In the genomic region with DNA sequence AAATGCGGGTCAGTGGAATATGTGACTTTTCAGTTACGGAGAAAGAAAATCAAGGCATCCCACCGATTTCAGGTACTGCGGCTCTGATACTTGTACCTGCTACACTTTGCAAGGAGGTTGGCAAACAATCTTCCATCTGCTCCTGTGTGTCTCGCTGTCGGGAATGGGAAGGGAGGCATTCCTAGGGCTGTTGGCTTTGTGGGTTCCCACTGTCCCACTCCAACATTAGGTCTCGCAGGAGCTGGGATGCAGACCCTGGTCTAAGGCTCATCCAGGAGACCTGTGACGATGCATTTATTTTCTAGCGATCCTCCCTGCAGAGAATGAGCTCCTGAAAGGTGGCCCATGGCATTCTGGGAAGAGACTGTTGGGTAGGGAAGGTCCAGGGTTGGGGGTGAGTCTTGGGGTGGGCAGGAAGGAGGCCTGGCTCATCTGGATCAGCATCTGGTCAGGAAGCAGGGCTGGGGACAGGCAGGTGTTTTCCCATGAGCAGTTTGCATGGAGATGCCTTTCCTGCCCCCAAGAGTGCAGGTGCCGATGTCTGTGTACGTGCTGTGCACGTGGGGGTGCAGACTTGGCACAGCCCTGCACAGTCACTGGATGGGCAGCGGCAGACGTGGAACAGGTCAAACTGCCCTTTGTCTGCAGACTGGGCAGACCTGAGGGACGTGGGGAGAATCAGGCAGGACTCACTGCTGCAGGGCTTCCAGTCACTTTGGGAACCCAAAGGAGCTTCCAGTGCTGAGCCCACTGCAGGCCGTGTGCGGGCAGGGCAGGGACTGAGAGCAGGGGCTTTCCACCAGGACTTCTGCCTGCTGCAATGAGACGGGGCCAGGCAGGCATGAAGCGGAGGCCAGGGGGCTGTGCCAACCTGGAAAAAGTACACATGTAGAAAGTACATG, we compare ENCODE assay signal across 14 cellular contexts.
"Had no signal": no experiment of that assay in that cellular context is flagged by ENCODE, and none has a peak within 500 bp of the region (broad histone marks: within the 10 kb centered on the region; RNA-seq: fewer than 3 reads in every experiment).

No MANE protein-coding gene starts in this region.

- H3K9me3 Mint-ChIP-seq: activated CD4-positive, alpha-beta T cell treated with anti-CD3 and anti-CD28 coated beads, Interleukin-2, amount 10 ng/mL, durations not matched to agents 7 days and 5 days; activated T-cell treated with anti-CD3 and anti-CD28 coated beads, Interleukin-2, amount 50 U/mL, for 24 hours; central memory CD8-positive, alpha-beta T cell; effector memory CD8-positive, alpha-beta T cell; stimulated activated memory B cell treated with anti-CD40 and anti-IgM and Interleukin-4, amounts not matched to agents 10 μg/mL and 1 μg/mL and 100 μg/mL, for 72 hours had no signal

- H3K27me3 ChIP-seq: thyroid gland, uterus had no signal

- H3K4me3 Mint-ChIP-seq: activated CD4-positive, alpha-beta T cell treated with anti-CD3 and anti-CD28 coated beads, Interleukin-2, amount 10 ng/mL, durations not matched to agents 7 days and 5 days; activated T-cell treated with anti-CD3 and anti-CD28 coated beads, Interleukin-2, amount 50 U/mL, for 24 hours; central memory CD8-positive, alpha-beta T cell; effector memory CD8-positive, alpha-beta T cell; stimulated activated memory B cell treated with anti-CD40 and anti-IgM and Interleukin-4, amounts not matched to agents 10 μg/mL and 1 μg/mL and 100 μg/mL, for 72 hours had no signal

- H3K27ac ChIP-seq: epithelial cell of prostate, thyroid gland, uterus had no signal

- H3K27me3 Mint-ChIP-seq: activated CD4-positive, alpha-beta T cell treated with anti-CD3 and anti-CD28 coated beads, Interleukin-2, amount 10 ng/mL, durations not matched to agents 7 days and 5 days had no signal

- H3K27ac Mint-ChIP-seq: activated CD4-positive, alpha-beta T cell treated with anti-CD3 and anti-CD28 coated beads, Interleukin-2, amount 10 ng/mL, durations not matched to agents 7 days and 5 days; activated T-cell treated with anti-CD3 and anti-CD28 coated beads, Interleukin-2, amount 50 U/mL, for 24 hours; effector memory CD8-positive, alpha-beta T cell; stimulated activated memory B cell treated with anti-CD40 and anti-IgM and Interleukin-4, amounts not matched to agents 10 μg/mL and 1 μg/mL and 100 μg/mL, for 72 hours had no signal

- H3K36me3 Mint-ChIP-seq: stimulated activated memory B cell treated with anti-CD40 and anti-IgM and Interleukin-4, amounts not matched to agents 10 μg/mL and 1 μg/mL and 100 μg/mL, for 72 hours had no signal

- H3K4me3 ChIP-seq: thyroid gland, uterus had no signal

- ATAC-seq: effector memory CD8-positive, alpha-beta T cell had no signal

- H3K4me1 Mint-ChIP-seq: activated CD4-positive, alpha-beta T cell treated with anti-CD3 and anti-CD28 coated beads, Interleukin-2, amount 10 ng/mL, durations not matched to agents 7 days and 5 days; central memory CD8-positive, alpha-beta T cell; stimulated activated memory B cell treated with anti-CD40 and anti-IgM and Interleukin-4, amounts not matched to agents 10 μg/mL and 1 μg/mL and 100 μg/mL, for 72 hours had no signal

- DNase-seq: activated CD4-positive, alpha-beta T cell treated with anti-CD3 and anti-CD28 coated beads, Interleukin-2, amount 10 ng/mL, durations not matched to agents 7 days and 5 days; activated CD4-positive, CD25-positive, alpha-beta regulatory T cell; activated naive CD4-positive, alpha-beta T cell treated with anti-CD3 and anti-CD28 coated beads, Interleukin-2, amount 50 U/mL, for 16 hours; activated T-cell treated with anti-CD3 and anti-CD28 coated beads, Interleukin-2, amount 50 U/mL, for 24 hours; effector memory CD8-positive, alpha-beta T cell; foreskin melanocyte; midbrain; retina; stimulated activated CD4-positive, alpha-beta T cell treated with anti-CD3 and anti-CD28 coated beads, Interleukin-2, amount 100 ng/mL, for 48 hours; thyroid gland; uterus had no signal

- H3K9me3 ChIP-seq: thyroid gland, uterus had no signal

- H3K4me1 ChIP-seq: uterus had no signal

- H3K36me3 ChIP-seq: thyroid gland, uterus had no signal
